In the genomic region with DNA sequence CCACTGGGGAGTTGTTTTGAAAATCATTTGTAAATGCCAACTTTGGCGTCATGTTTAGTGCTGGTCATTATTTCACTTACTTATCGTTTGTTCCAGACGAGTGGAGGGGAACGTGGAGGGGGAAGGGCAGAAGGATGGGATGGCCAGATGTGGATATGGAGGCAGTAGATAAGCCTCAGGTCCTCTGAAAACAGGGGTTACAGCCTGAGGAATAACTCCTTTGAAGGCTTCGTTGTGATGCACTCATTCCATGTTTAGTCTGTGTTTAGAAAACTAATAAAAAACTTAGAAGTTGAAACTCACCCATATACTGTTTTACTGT, we compare ENCODE assay signal across 8 cellular contexts.
DNase-seq lines count a peak whose midpoint lies in the region; ATAC-seq and TF ChIP-seq lines count a peak whose summit lies in the region.

No MANE protein-coding gene starts in this region.

- H4K20me1 ChIP-seq in OCI-LY1 (ENCODE audit: insufficient read depth, low read length) = no peaks in the 10 kb centered on the region

- peaks cover 20% of the 10 kb centered on the region; the same call in 1 of the 2 replicates for H3K36me3 ChIP-seq in OCI-LY1 (ENCODE audit: insufficient read depth, low read length)
- H3K36me3 ChIP-seq in muscle layer of colon (ENCODE audit: insufficient read depth, low read length) = peaks cover 8% of the 10 kb centered on the region

- H3K27me3 ChIP-seq in OCI-LY1 (ENCODE audit: insufficient read depth, low read length) (no peaks in the 10 kb centered on the region), muscle layer of colon (ENCODE audit: control insufficient read depth in 1 of 2, insufficient read depth in 2 of 2, low read length in 2 of 2) (no peaks in the 10 kb centered on the region)

- peak overlapping the region; percentile 94 for H3K4me2 ChIP-seq in OCI-LY1 (ENCODE audit: low read length)

- TF ChIP-seq CTCF in GM12864 (IDR thresholded peaks at IDR 0.05; ENCODE audit: low read depth, low read length, missing control alignments) (no peak), OCI-LY1 (IDR thresholded peaks at IDR 0.05; ENCODE audit: low read length) (no peak), coronary artery (IDR thresholded peaks at IDR 0.05) (no peak)

- H3K79me2 ChIP-seq in OCI-LY1 (ENCODE audit: insufficient read depth, low read length) = peaks cover 53% of the 10 kb centered on the region

- H3K4me3 ChIP-seq in GM12864 (ENCODE audit: low read depth, low read length) (peak overlapping the region; percentile 75), OCI-LY1 (ENCODE audit: low read depth, low read length, poor library complexity, severe bottlenecking) (peak overlapping the region; percentile 91), coronary artery (peak overlapping the region; percentile 93), muscle layer of colon (ENCODE audit: low read depth in 1 of 2, low read length in 2 of 2) (peak overlapping the region; percentile 67 to 90)

- H3K4me1 ChIP-seq in OCI-LY1 (ENCODE audit: insufficient read depth, low read length, severe bottlenecking) = peaks cover 53% of the 10 kb centered on the region
- H3K4me1 ChIP-seq in muscle layer of colon (ENCODE audit: insufficient read depth, low read length) = peaks cover 6% of the 10 kb centered on the region

- DNase-seq in GM12864 (ENCODE audit: low read depth) = no peak
- no peak for DNase-seq in coronary artery (ENCODE audit: low spot score)
- no peak for DNase-seq in NCI-H128 (lab: John Stamatoyannopoulos, UW; ENCODE audit: unreplicated experiment)
- DNase-seq in activated effector memory CD4-positive, alpha-beta T cell treated with anti-CD3 and anti-CD28 coated beads, Interleukin-2, amount 50 U/mL, for 16 hours = no peak

- no peak overlapping the region for H2AFZ ChIP-seq in OCI-LY1 (ENCODE audit: low read length)

- peak overlapping the region; percentile 42 for H3K27ac ChIP-seq in OCI-LY1 (ENCODE audit: low read depth, low read length, poor library complexity, severe bottlenecking)
- H3K27ac ChIP-seq in coronary artery = peak overlapping the region; percentile 94 to 97
- peak overlapping the region; percentile 25 for H3K27ac ChIP-seq in muscle layer of colon (ENCODE audit: low read depth, low read length)

- H3F3A ChIP-seq in OCI-LY1 (ENCODE audit: insufficient read depth, low read length) = no peaks in the 10 kb centered on the region

- H3K9me3 ChIP-seq in OCI-LY1 (ENCODE audit: low read length) (no peaks in the 10 kb centered on the region), muscle layer of colon (ENCODE audit: low read length) (no peaks in the 10 kb centered on the region)

- ATAC-seq in HG03108 (IDR thresholded peaks at IDR 0.05; ENCODE audit: unreplicated experiment) = no peak
- ATAC-seq in GM19452 (IDR thresholded peaks at IDR 0.05; ENCODE audit: unreplicated experiment) = no peak

- H3K9me2 ChIP-seq in OCI-LY1 (ENCODE audit: low read depth, low read length) = no peaks in the 10 kb centered on the region

- peak overlapping the region; percentile 82 for H3K9ac ChIP-seq in OCI-LY1 (ENCODE audit: low read length)
- peak overlapping the region; percentile 81 for H3K9ac ChIP-seq in muscle layer of colon (ENCODE audit: low read length)

Comparison
In these comparisons a context has a peak if more than half of its experiments do, and no peak if none do; other contexts are left out.
1. H3K27ac ChIP-seq: peak in every context shown above with its lines; median percentile 96 in coronary artery; 42 in OCI-LY1; 25 in muscle layer of colon.